Comparison of ENCODE assay signal across 17 cellular contexts in genomic region chr10:4669585-4669984, GRCh38.
A peak's percentile ranks its signal among the peaks of the same experiment; 100 is the strongest.
DNase-seq lines count a peak whose midpoint lies in the region; ATAC-seq, FAIRE-seq and TF ChIP-seq lines count a peak whose summit lies in the region.
"Had no signal": no experiment of that assay in that cellular context is flagged by ENCODE, and none has a peak within 500 bp of the region (broad histone marks: within the 10 kb centered on the region; RNA-seq: fewer than 3 reads in every experiment).

No MANE protein-coding gene starts in this region.

- DNase-seq in A549 (ENCODE audit: low read depth in 1 of 2, low spot score in 1 of 2) = no peak
- no peak for DNase-seq in PC-3
- DNase-seq in astrocyte (ENCODE audit: low read depth) = no peak
- no peak for DNase-seq in foreskin keratinocyte
- no peak for DNase-seq in CD8-positive, alpha-beta memory T cell
- DNase-seq in cortex of kidney (lab: John Stamatoyannopoulos, UW) = no peak
- no peak for DNase-seq in natural killer cell treated with Interleukin-12 subunit alpha and Interleukin-12 subunit beta and Interleukin-15 and Interleukin-18, amount 100 ng/mL, for 72 hours (ENCODE audit: low spot score)
- DNase-seq: 8988T; ACHN; CD4-positive, CD25-positive, alpha-beta regulatory T cell; DMS79; H9 had no signal

- H3K27me3 ChIP-seq in PC-3 (ENCODE audit: low read length) (no peaks in the 10 kb centered on the region), astrocyte (ENCODE audit: insufficient read depth, low read length) (no peaks in the 10 kb centered on the region), foreskin keratinocyte (no peaks in the 10 kb centered on the region)
- H3K27me3 ChIP-seq in CD8-positive, alpha-beta memory T cell (ENCODE audit: insufficient read depth, low read length, poor library complexity, severe bottlenecking) = no peaks in the 10 kb centered on the region
- H3K27me3 ChIP-seq: BLaER1 treated with 17β-estradiol and CSF1 and Interleukin-3, amounts not matched to agents 10 nM and 100 nM had no signal

- TF ChIP-seq EP300 in A549 (IDR thresholded peaks at IDR 0.05) = no peak

- no peak for TF ChIP-seq POLR2A in A549 (IDR thresholded peaks at IDR 0.05; ENCODE audit: low read length)

- H3K27ac Mint-ChIP-seq in astrocyte (ENCODE audit: unreplicated experiment) = no peak overlapping the region
- H3K27ac Mint-ChIP-seq in CD8-positive, alpha-beta memory T cell = no peak overlapping the region
- no peak overlapping the region for H3K27ac Mint-ChIP-seq in natural killer cell treated with Interleukin-12 subunit alpha and Interleukin-12 subunit beta and Interleukin-15 and Interleukin-18, amount 100 ng/mL, for 72 hours
- H3K27ac Mint-ChIP-seq: CD4-positive, CD25-positive, alpha-beta regulatory T cell; GM23338; H9; IgD-negative memory B cell had no signal

- H3K9me3 Mint-ChIP-seq in astrocyte (ENCODE audit: unreplicated experiment) = no peaks in the 10 kb centered on the region
- peaks cover 8 to 19% (median 10%) of the 10 kb centered on the region in 5 donors for H3K9me3 Mint-ChIP-seq in CD8-positive, alpha-beta memory T cell
- no peaks in the 10 kb centered on the region for H3K9me3 Mint-ChIP-seq in natural killer cell treated with Interleukin-12 subunit alpha and Interleukin-12 subunit beta and Interleukin-15 and Interleukin-18, amount 100 ng/mL, for 72 hours
- H3K9me3 Mint-ChIP-seq: GM23338, H9 had no signal

- H3K9ac ChIP-seq in PC-3 (ENCODE audit: low read length) (no peak overlapping the region), astrocyte (ENCODE audit: low read length) (no peak overlapping the region)
- H3K9ac ChIP-seq: BLaER1 treated with 17β-estradiol and CSF1 and Interleukin-3, amounts not matched to agents 10 nM and 100 nM had no signal

- H3F3A ChIP-seq in PC-3 (ENCODE audit: low read length, unreplicated experiment) = no peaks in the 10 kb centered on the region

- H3K4me2 ChIP-seq in A549 (no peak overlapping the region), PC-3 (ENCODE audit: low read length) (no peak overlapping the region), astrocyte (ENCODE audit: low read length) (no peak overlapping the region)
- H3K4me2 ChIP-seq: BLaER1 treated with 17β-estradiol and CSF1 and Interleukin-3, amounts not matched to agents 10 nM and 100 nM; GM23338 had no signal

- H3K36me3 ChIP-seq in PC-3 (ENCODE audit: low read depth, low read length) = peaks cover 4% of the 10 kb centered on the region; the same call in 1 of the 2 replicates
- H3K36me3 ChIP-seq in astrocyte (ENCODE audit: insufficient read depth, low read length) = no peaks in the 10 kb centered on the region
- no peaks in the 10 kb centered on the region for H3K36me3 ChIP-seq in CD8-positive, alpha-beta memory T cell (ENCODE audit: insufficient read depth, low read length)
- H3K36me3 ChIP-seq: BLaER1 treated with 17β-estradiol and CSF1 and Interleukin-3, amounts not matched to agents 10 nM and 100 nM had no signal

- no peaks in the 10 kb centered on the region for H3K27me3 Mint-ChIP-seq in astrocyte (ENCODE audit: low read depth, unreplicated experiment)
- H3K27me3 Mint-ChIP-seq in CD8-positive, alpha-beta memory T cell = peaks cover 9 to 27% of the 10 kb centered on the region in 2 donors
- peaks cover 21 to 50% of the 10 kb centered on the region in 2 donors for H3K27me3 Mint-ChIP-seq in natural killer cell treated with Interleukin-12 subunit alpha and Interleukin-12 subunit beta and Interleukin-15 and Interleukin-18, amount 100 ng/mL, for 72 hours

- no peak for ATAC-seq in A549
- ATAC-seq in PC-3 = no peak
- no peak for ATAC-seq in foreskin keratinocyte
- ATAC-seq in HG03108 (IDR thresholded peaks at IDR 0.05; ENCODE audit: unreplicated experiment) = no peak
- no peak for ATAC-seq in natural killer cell treated with Interleukin-12 subunit alpha and Interleukin-12 subunit beta and Interleukin-15 and Interleukin-18, amount 100 ng/mL, for 72 hours
- ATAC-seq: GM23338 had no signal

- TF ChIP-seq CTCF in A549 (IDR thresholded peaks at IDR 0.05) (no peak), PC-3 (conservative IDR thresholded peaks at IDR 0.05; ENCODE audit: low read depth, low read length) (no peak), astrocyte (IDR thresholded peaks at IDR 0.05; ENCODE audit: insufficient read depth, low read depth, low read length) (no peak), foreskin keratinocyte (conservative IDR thresholded peaks at IDR 0.05) (no peak)

- peaks cover 36% of the 10 kb centered on the region for H3K79me2 ChIP-seq in PC-3 (ENCODE audit: low read length)
- H3K79me2 ChIP-seq in astrocyte (ENCODE audit: insufficient read depth, low read length) = peaks cover 4% of the 10 kb centered on the region

- H3K4me1 ChIP-seq in A549 (peaks cover 51% of the 10 kb centered on the region), PC-3 (ENCODE audit: insufficient read depth, low read length) (peaks cover 49% of the 10 kb centered on the region), astrocyte (ENCODE audit: insufficient read depth, low read length) (peaks cover 21% of the 10 kb centered on the region), foreskin keratinocyte (peaks cover 56% of the 10 kb centered on the region)
- H3K4me1 ChIP-seq in CD8-positive, alpha-beta memory T cell (ENCODE audit: insufficient read depth, low read length) = no peaks in the 10 kb centered on the region

- BruUV-seq in PC-3 (replicated peaks; lab: Mats Ljungman, UMichigan) = no TSS peak

- H3K4me1 Mint-ChIP-seq in astrocyte (ENCODE audit: low read depth, unreplicated experiment) = peaks cover 23% of the 10 kb centered on the region
- H3K4me1 Mint-ChIP-seq in CD8-positive, alpha-beta memory T cell = no peaks in the 10 kb centered on the region
- H3K4me1 Mint-ChIP-seq in natural killer cell treated with Interleukin-12 subunit alpha and Interleukin-12 subunit beta and Interleukin-15 and Interleukin-18, amount 100 ng/mL, for 72 hours (ENCODE audit: low read depth in 2 of 2) = no peaks in the 10 kb centered on the region
- H3K4me1 Mint-ChIP-seq: CD4-positive, CD25-positive, alpha-beta regulatory T cell; GM23338; H9; IgD-negative memory B cell had no signal

- CTCF ChIA-PET in A549 (lab: Yijun Ruan, JAX) = interaction anchor here (1.7 kb wide), 1 partner anchor 94 kb away, joined by 4 read pairs; no protein-coding TSS in a partner anchor
- CTCF ChIA-PET in PC-3 (lab: Charles Lee) = no interaction called here
- CTCF ChIA-PET in CD8-positive, alpha-beta memory T cell (lab: Charles Lee) = no interaction called here

- H3K27ac ChIP-seq in A549 = peak overlapping the region; percentile 70 to 87; a peak in 4 of 6 replicates
- H3K27ac ChIP-seq in PC-3 (ENCODE audit: low read length) = peak overlapping the region; percentile 99; the same call in 1 of the 2 replicates
- peak overlapping the region; percentile 89 for H3K27ac ChIP-seq in astrocyte (ENCODE audit: low read depth, low read length)
- peak overlapping the region; percentile 97 for H3K27ac ChIP-seq in foreskin keratinocyte
- no peak overlapping the region for H3K27ac ChIP-seq in CD8-positive, alpha-beta memory T cell (ENCODE audit: low read depth, low read length)
- H3K27ac ChIP-seq: BLaER1 treated with 17β-estradiol and CSF1 and Interleukin-3, amounts not matched to agents 10 nM and 100 nM had no signal

- intact Hi-C loops in PC-3 (cut with micrococcal nuclease) = no loop called here

- H3K36me3 Mint-ChIP-seq in astrocyte (ENCODE audit: low read depth, unreplicated experiment) = no peaks in the 10 kb centered on the region
- peaks cover 0 to 5% (median 0%) of the 10 kb centered on the region in 3 donors for H3K36me3 Mint-ChIP-seq in CD8-positive, alpha-beta memory T cell
- no peaks in the 10 kb centered on the region for H3K36me3 Mint-ChIP-seq in natural killer cell treated with Interleukin-12 subunit alpha and Interleukin-12 subunit beta and Interleukin-15 and Interleukin-18, amount 100 ng/mL, for 72 hours
- H3K36me3 Mint-ChIP-seq: CD4-positive, CD25-positive, alpha-beta regulatory T cell; IgD-negative memory B cell had no signal

- H3K9me3 ChIP-seq in A549 = peaks cover 6% of the 10 kb centered on the region; the same call in 2 of the 3 replicates
- H3K9me3 ChIP-seq in PC-3 (ENCODE audit: low read length) = no peaks in the 10 kb centered on the region
- H3K9me3 ChIP-seq in astrocyte (ENCODE audit: insufficient read depth, low read depth, low read length) = no peaks in the 10 kb centered on the region
- H3K9me3 ChIP-seq in CD8-positive, alpha-beta memory T cell (ENCODE audit: low read length) = no peaks in the 10 kb centered on the region

- H4K20me1 ChIP-seq in PC-3 (ENCODE audit: low read length) (no peaks in the 10 kb centered on the region), astrocyte (ENCODE audit: insufficient read depth, low read length) (no peaks in the 10 kb centered on the region)
- H4K20me1 ChIP-seq: BLaER1 treated with 17β-estradiol and CSF1 and Interleukin-3, amounts not matched to agents 10 nM and 100 nM had no signal

- POLR2A ChIA-PET in A549 (lab: Yijun Ruan, JAX) = no interaction called here
- POLR2A ChIA-PET in PC-3 (lab: Charles Lee; ENCODE audit: unreplicated experiment) = interaction anchor here (0.7 kb wide), 1 partner anchor 52 kb away, joined by 5 read pairs; no protein-coding TSS in a partner anchor
- POLR2A ChIA-PET in CD8-positive, alpha-beta memory T cell (lab: Charles Lee) = no interaction called here

- WGBS in A549 (ENCODE audit: missing lambda C conversion rate) = 94% methylated on average over 2 of the region's 2 CpGs

- FAIRE-seq in A549 (lab: Jason Lieb, UNC) = no peak
- no peak for FAIRE-seq in astrocyte (lab: Jason Lieb, UNC)
- FAIRE-seq: GM12891 had no signal

- H3K4me3 Mint-ChIP-seq in astrocyte (ENCODE audit: unreplicated experiment) = no peak overlapping the region
- no peak overlapping the region for H3K4me3 Mint-ChIP-seq in CD8-positive, alpha-beta memory T cell
- no peak overlapping the region for H3K4me3 Mint-ChIP-seq in natural killer cell treated with Interleukin-12 subunit alpha and Interleukin-12 subunit beta and Interleukin-15 and Interleukin-18, amount 100 ng/mL, for 72 hours
- H3K4me3 Mint-ChIP-seq: CD4-positive, CD25-positive, alpha-beta regulatory T cell; GM23338; H9 had no signal

- H2AFZ ChIP-seq in PC-3 (ENCODE audit: low read length) = no peak overlapping the region
- H2AFZ ChIP-seq in astrocyte (ENCODE audit: low read depth, low read length) = no peak overlapping the region
- H2AFZ ChIP-seq: GM23338 had no signal

- H3K9me2 ChIP-seq in PC-3 (replicated peaks; ENCODE audit: low read length) = no peaks in the 10 kb centered on the region

- TF ChIP-seq RAD21 in A549 (conservative IDR thresholded peaks at IDR 0.05 in 1 of 2, IDR thresholded peaks at IDR 0.05 in 1 of 2) = no peak

- no peak overlapping the region for H3K4me3 ChIP-seq in A549
- no peak overlapping the region for H3K4me3 ChIP-seq in PC-3 (ENCODE audit: low read length)
- no peak overlapping the region for H3K4me3 ChIP-seq in astrocyte (ENCODE audit: insufficient read depth, low read depth, low read length)
- no peak overlapping the region for H3K4me3 ChIP-seq in CD8-positive, alpha-beta memory T cell (ENCODE audit: low read length)
- H3K4me3 ChIP-seq: BLaER1 treated with 17β-estradiol and CSF1 and Interleukin-3, amounts not matched to agents 10 nM and 100 nM; GM23338 had no signal

TF ChIP-seq in A549, 52 proteins besides CTCF, POLR2A, EP300 and RAD21:
- TF ChIP-seq HEYL (CRISPR knock-in tag; IDR thresholded peaks at IDR 0.05) = no peak
- TF ChIP-seq CEBPB (IDR thresholded peaks at IDR 0.05) = peak in 1 of 2 experiments; percentile 29; a peak in 1 of 4 replicates
